ENCODE assay signal across 1 cellular context in the genomic region with DNA sequence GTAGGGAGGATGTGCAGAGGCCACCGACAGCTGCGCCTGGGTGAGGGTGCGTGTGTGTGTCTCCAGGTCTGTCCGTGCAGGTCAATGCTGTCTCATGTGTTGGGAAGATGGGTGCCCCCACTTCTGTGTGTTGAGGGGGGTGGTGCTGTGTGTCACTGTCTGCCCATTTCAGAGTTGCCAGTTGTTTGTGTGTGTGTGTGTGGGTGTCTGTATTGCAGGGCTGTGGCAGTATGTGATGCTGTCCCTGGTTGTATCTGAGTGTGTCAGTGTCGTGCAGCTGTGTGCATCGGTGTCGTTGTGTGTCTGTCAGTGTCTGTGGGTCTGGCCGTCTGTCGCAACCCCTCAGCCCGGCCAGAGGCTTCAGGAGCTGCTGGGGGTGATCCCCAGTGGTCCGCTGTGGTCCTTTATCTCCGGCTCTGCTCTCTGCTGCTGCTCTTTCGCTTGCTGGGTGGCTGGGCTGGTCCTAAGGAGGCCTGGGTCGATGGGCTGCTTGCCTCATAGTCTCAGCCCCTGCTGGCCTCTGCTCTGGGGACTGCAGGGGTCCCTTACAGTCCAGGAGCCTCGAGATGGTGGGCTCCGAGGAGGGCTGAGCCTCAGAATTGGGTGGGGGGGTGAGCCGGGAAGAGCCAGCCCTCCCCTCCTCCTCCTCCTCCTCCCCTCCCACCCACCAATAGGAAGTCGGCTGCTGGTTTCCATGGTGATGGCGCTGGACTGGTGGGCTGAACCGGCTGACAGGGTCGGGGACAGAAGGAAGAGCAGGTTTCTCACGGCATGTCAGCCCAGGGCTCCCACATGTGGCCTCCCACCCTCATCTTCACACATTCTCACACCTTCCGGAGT.
TF ChIP-seq lines count a peak whose summit lies in the region.

A gene with protein sequence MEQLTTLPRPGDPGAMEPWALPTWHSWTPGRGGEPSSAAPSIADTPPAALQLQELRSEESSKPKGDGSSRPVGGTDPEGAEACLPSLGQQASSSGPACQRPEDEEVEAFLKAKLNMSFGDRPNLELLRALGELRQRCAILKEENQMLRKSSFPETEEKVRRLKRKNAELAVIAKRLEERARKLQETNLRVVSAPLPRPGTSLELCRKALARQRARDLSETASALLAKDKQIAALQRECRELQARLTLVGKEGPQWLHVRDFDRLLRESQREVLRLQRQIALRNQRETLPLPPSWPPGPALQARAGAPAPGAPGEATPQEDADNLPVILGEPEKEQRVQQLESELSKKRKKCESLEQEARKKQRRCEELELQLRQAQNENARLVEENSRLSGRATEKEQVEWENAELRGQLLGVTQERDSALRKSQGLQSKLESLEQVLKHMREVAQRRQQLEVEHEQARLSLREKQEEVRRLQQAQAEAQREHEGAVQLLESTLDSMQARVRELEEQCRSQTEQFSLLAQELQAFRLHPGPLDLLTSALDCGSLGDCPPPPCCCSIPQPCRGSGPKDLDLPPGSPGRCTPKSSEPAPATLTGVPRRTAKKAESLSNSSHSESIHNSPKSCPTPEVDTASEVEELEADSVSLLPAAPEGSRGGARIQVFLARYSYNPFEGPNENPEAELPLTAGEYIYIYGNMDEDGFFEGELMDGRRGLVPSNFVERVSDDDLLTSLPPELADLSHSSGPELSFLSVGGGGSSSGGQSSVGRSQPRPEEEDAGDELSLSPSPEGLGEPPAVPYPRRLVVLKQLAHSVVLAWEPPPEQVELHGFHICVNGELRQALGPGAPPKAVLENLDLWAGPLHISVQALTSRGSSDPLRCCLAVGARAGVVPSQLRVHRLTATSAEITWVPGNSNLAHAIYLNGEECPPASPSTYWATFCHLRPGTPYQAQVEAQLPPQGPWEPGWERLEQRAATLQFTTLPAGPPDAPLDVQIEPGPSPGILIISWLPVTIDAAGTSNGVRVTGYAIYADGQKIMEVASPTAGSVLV (N-terminal part only) (minus strand): TSS at position 601 of the 840 bp plus-strand sequence. CDS start 875 bp downstream, outside the sequence.

TF ChIP-seq in K562, 482 proteins besides CTCF, POLR2A, EP300 and RAD21 (continued from another document and continues in another):
- TF ChIP-seq, protein P1, sequence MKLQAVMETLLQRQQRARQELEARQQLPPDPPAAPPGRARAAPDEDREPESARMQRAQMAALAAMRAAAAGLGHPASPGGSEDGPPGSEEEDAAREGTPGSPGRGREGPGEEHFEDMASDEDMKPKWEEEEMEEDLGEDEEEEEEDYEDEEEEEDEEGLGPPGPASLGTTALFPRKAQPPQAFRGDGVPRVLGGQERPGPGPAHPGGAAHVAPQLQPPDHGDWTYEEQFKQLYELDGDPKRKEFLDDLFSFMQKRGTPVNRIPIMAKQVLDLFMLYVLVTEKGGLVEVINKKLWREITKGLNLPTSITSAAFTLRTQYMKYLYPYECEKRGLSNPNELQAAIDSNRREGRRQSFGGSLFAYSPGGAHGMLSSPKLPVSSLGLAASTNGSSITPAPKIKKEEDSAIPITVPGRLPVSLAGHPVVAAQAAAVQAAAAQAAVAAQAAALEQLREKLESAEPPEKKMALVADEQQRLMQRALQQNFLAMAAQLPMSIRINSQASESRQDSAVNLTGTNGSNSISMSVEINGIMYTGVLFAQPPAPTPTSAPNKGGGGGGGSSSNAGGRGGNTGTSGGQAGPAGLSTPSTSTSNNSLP (IDR thresholded peaks at IDR 0.05; ENCODE audit: borderline replicate concordance, low read depth, low read length) = no peak
- TF ChIP-seq BCL6 (CRISPR knock-in tag; IDR thresholded peaks at IDR 0.05) (no peak), MAZ (CRISPR knock-in tag; conservative IDR thresholded peaks at IDR 0.05 in 1 of 2, IDR thresholded peaks at IDR 0.05 in 1 of 2) (peak; percentile 27 to 73; a peak in 2 of 4 replicates), ZNF263 (CRISPR knock-in tag; IDR thresholded peaks at IDR 0.05; ENCODE audit: borderline replicate concordance) (no peak; the same call in 1 of the 2 replicates), SUPT5H (IDR thresholded peaks at IDR 0.05) (peak; percentile 99), FOXA3 (CRISPR knock-in tag; conservative IDR thresholded peaks at IDR 0.05 in 1 of 2, IDR thresholded peaks at IDR 0.05 in 1 of 2) (no peak), BACH1 (tag; IDR thresholded peaks at IDR 0.05) (no peak), U2AF2 (optimal IDR thresholded peaks at IDR 0.05; ENCODE audit: low read depth, low read length) (no peak), NFRKB (IDR thresholded peaks at IDR 0.05; ENCODE audit: low read depth) (no peak), NR2C2 (CRISPR knock-in tag; IDR thresholded peaks at IDR 0.05) (no peak), NR2C2 (tag; IDR thresholded peaks at IDR 0.05) (no peak), CSDE1 (IDR thresholded peaks at IDR 0.05) (peak; percentile 64 to 70; a peak in 2 of 4 replicates), TCF7L2 (IDR thresholded peaks at IDR 0.05; ENCODE audit: low read depth, low read length) (no peak), ZNF212 (CRISPR knock-in tag; IDR thresholded peaks at IDR 0.05) (peak; percentile 87; the same call in 1 of the 2 replicates), POU5F1 (IDR thresholded peaks at IDR 0.05; ENCODE audit: borderline replicate concordance, low read depth, low read length, partially characterized antibody) (no peak), RUNX1 (IDR thresholded peaks at IDR 0.05; ENCODE audit: low read depth) (peak; percentile 43; the same call in 1 of the 2 replicates), SPI1 (IDR thresholded peaks at IDR 0.05; ENCODE audit: borderline replicate concordance, low read depth, low read length) (no peak), KLF10 (CRISPR knock-in tag; IDR thresholded peaks at IDR 0.05) (peak; percentile 13; the same call in 1 of the 2 replicates), ZNF76 (CRISPR knock-in tag; IDR thresholded peaks at IDR 0.05; ENCODE audit: borderline replicate concordance) (no peak), PTRF (tag; IDR thresholded peaks at IDR 0.05) (no peak), CXXC5 (CRISPR knock-in tag; IDR thresholded peaks at IDR 0.05) (no peak), PCBP1 (IDR thresholded peaks at IDR 0.05; ENCODE audit: low read depth, low read length, poor library complexity, severe bottlenecking) (no peak), TRIM24 (IDR thresholded peaks at IDR 0.05) (peak; percentile 31 to 91), C11orf30 (IDR thresholded peaks at IDR 0.05; ENCODE audit: low read depth) (no peak), GATA2 (CRISPR knock-in tag; IDR thresholded peaks at IDR 0.05) (no peak), ETS2 (tag; IDR thresholded peaks at IDR 0.05; ENCODE audit: borderline replicate concordance, poor library complexity, severe bottlenecking) (no peak), ZNF274 (IDR thresholded peaks at IDR 0.05; ENCODE audit: borderline replicate concordance, low read depth, low read length) (no peak), SRF (CRISPR knock-in tag; IDR thresholded peaks at IDR 0.05) (no peak; a peak in 1 of 4 replicates), SMARCA5 (IDR thresholded peaks at IDR 0.05) (no peak), ZNF696 (CRISPR knock-in tag; conservative IDR thresholded peaks at IDR 0.05) (peak; percentile 71; the same call in 1 of the 2 replicates), ZNF224 (CRISPR knock-in tag; IDR thresholded peaks at IDR 0.05) (peak; percentile 72; the same call in 1 of the 2 replicates), ZBTB1 (CRISPR knock-in tag; IDR thresholded peaks at IDR 0.05; ENCODE audit: borderline replicate concordance, low read depth) (no peak), FOXK1 (CRISPR knock-in tag; IDR thresholded peaks at IDR 0.05; ENCODE audit: borderline replicate concordance) (no peak; the same call in 1 of the 2 replicates)
- TF ChIP-seq, protein P2, sequence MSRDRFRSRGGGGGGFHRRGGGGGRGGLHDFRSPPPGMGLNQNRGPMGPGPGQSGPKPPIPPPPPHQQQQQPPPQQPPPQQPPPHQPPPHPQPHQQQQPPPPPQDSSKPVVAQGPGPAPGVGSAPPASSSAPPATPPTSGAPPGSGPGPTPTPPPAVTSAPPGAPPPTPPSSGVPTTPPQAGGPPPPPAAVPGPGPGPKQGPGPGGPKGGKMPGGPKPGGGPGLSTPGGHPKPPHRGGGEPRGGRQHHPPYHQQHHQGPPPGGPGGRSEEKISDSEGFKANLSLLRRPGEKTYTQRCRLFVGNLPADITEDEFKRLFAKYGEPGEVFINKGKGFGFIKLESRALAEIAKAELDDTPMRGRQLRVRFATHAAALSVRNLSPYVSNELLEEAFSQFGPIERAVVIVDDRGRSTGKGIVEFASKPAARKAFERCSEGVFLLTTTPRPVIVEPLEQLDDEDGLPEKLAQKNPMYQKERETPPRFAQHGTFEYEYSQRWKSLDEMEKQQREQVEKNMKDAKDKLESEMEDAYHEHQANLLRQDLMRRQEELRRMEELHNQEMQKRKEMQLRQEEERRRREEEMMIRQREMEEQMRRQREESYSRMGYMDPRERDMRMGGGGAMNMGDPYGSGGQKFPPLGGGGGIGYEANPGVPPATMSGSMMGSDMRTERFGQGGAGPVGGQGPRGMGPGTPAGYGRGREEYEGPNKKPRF (IDR thresholded peaks at IDR 0.05; ENCODE audit: low read depth, low read length) = no peak
- TF ChIP-seq, protein P3, sequence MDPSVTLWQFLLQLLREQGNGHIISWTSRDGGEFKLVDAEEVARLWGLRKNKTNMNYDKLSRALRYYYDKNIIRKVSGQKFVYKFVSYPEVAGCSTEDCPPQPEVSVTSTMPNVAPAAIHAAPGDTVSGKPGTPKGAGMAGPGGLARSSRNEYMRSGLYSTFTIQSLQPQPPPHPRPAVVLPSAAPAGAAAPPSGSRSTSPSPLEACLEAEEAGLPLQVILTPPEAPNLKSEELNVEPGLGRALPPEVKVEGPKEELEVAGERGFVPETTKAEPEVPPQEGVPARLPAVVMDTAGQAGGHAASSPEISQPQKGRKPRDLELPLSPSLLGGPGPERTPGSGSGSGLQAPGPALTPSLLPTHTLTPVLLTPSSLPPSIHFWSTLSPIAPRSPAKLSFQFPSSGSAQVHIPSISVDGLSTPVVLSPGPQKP (CRISPR knock-in tag; IDR thresholded peaks at IDR 0.05) = no peak
- TF ChIP-seq, protein P4, sequence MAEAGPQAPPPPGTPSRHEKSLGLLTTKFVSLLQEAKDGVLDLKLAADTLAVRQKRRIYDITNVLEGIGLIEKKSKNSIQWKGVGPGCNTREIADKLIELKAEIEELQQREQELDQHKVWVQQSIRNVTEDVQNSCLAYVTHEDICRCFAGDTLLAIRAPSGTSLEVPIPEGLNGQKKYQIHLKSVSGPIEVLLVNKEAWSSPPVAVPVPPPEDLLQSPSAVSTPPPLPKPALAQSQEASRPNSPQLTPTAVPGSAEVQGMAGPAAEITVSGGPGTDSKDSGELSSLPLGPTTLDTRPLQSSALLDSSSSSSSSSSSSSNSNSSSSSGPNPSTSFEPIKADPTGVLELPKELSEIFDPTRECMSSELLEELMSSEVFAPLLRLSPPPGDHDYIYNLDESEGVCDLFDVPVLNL (CRISPR knock-in tag; IDR thresholded peaks at IDR 0.05; ENCODE audit: low read depth) = peak; percentile 35; the same call in 1 of the 2 replicates
- TF ChIP-seq, protein P5, sequence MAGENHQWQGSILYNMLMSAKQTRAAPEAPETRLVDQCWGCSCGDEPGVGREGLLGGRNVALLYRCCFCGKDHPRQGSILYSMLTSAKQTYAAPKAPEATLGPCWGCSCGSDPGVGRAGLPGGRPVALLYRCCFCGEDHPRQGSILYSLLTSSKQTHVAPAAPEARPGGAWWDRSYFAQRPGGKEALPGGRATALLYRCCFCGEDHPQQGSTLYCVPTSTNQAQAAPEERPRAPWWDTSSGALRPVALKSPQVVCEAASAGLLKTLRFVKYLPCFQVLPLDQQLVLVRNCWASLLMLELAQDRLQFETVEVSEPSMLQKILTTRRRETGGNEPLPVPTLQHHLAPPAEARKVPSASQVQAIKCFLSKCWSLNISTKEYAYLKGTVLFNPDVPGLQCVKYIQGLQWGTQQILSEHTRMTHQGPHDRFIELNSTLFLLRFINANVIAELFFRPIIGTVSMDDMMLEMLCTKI (IDR thresholded peaks at IDR 0.05; ENCODE audit: partially characterized antibody) = no peak
- TF ChIP-seq, protein P6, sequence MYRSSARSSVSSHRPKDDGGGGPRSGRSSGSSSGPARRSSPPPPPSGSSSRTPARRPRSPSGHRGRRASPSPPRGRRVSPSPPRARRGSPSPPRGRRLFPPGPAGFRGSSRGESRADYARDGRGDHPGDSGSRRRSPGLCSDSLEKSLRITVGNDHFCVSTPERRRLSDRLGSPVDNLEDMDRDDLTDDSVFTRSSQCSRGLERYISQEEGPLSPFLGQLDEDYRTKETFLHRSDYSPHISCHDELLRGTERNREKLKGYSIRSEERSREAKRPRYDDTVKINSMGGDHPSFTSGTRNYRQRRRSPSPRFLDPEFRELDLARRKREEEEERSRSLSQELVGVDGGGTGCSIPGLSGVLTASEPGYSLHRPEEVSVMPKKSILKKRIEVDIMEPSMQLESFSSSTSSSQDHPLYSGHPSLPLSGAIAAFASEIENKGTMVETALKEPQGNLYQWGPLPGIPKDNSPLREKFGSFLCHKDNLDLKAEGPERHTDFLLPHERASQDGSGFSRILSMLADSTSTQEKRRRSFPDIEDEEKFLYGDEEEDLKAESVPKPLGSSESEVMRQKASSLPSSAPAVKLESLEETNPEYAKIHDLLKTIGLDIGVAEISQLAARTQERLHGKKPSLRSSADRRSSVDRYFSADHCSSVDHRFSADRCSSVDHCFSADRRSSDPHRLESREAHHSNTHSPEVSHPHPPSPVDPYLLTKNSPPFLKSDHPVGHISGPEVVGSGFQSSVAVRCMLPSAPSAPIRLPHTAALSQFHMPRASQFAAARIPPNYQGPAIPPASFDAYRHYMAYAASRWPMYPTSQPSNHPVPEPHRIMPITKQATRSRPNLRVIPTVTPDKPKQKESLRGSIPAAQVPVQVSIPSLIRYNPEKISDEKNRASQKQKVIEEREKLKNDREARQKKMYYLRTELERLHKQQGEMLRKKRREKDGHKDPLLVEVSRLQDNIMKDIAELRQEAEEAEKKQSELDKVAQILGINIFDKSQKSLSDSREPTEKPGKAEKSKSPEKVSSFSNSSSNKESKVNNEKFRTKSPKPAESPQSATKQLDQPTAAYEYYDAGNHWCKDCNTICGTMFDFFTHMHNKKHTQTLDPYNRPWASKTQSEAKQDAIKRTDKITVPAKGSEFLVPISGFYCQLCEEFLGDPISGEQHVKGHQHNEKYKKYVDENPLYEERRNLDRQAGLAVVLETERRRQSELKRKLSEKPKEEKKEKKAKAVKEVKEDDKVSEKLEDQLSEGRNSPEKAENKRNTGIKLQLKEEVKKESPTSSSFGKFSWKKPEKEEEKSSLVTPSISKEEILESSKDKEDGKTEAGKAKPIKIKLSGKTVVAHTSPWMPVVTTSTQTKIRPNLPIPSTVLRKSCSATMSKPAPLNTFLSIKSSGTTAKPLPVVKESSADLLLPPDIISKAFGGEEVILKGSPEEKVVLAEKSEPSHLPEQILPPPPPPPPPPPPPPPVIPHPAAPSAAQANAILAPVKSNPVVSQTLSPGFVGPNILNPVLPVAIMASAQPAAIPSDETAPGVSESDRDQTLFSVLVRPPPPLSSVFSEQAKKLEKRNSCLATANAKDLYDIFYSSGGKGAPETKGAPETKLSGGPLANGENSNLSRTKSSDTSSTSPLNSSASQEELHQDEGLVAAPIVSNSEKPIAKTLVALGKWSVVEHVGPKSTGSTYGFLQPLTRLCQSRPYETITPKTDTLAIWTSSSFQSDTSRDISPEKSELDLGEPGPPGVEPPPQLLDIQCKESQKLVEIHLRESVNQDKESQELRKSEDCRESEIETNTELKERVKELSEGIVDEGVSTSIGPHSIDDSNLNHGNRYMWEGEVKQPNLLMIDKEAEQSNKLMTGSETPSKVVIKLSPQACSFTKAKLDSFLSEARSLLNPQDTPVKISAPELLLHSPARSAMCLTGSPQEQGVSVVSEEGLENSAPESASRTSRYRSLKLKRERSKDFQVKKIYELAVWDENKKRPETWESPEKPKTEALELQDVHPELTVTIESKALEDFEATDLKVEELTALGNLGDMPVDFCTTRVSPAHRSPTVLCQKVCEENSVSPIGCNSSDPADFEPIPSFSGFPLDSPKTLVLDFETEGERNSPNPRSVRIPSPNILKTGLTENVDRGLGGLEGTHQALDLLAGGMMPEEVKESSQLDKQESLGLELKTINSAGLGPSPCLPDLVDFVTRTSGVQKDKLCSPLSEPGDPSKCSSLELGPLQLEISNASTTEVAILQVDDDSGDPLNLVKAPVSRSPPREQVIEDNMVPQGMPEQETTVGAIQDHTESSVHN (IDR thresholded peaks at IDR 0.05; ENCODE audit: borderline replicate concordance in 1 of 2, low read depth in 1 of 2) = peak in 1 of 2 experiments; percentile 55; a peak in 2 of 4 replicates
